Comparison of ENCODE assay signal across 10 cellular contexts in genomic region chr15:33699691-33700447, GRCh38.
DNase-seq lines count a peak whose midpoint lies in the region; ATAC-seq and TF ChIP-seq lines count a peak whose summit lies in the region.
"Had no signal": no experiment of that assay in that cellular context is flagged by ENCODE, and none has a peak within 500 bp of the region (broad histone marks: within the 10 kb centered on the region; RNA-seq: fewer than 3 reads in every experiment).

No MANE protein-coding gene starts in this region.

- no peaks in the 10 kb centered on the region for H3K4me1 Mint-ChIP-seq in Calu3 (ENCODE audit: low read depth, unreplicated experiment)

- BruUV-seq in Calu3 (replicated peaks; lab: Mats Ljungman, UMichigan), result no TSS peak

- peaks cover 4% of the 10 kb centered on the region for H3K27me3 ChIP-seq in lower lobe of right lung (ENCODE audit: low read depth)
- H3K27me3 ChIP-seq: tibial artery had no signal

- no peaks in the 10 kb centered on the region for H3K9me3 Mint-ChIP-seq in Calu3 (ENCODE audit: low read depth, unreplicated experiment)

- H3K4me3 ChIP-seq in fibroblast of pulmonary artery (replicated peaks; ENCODE audit: low read depth, low read length) (no peak overlapping the region), retinal pigment epithelial cell (ENCODE audit: low read length) (no peak overlapping the region), lower lobe of right lung (no peak overlapping the region)
- H3K4me3 ChIP-seq: coronary artery, tibial artery had no signal

- ATAC-seq in lower lobe of right lung, result no peak

- in situ Hi-C loops in SK-MEL-5 (cut with HindIII; ENCODE audit: low pct_unique_long_range_greater_than_20kb, low sequenced_read_pairs), result no loop called here

- peak; percentile 22 for DNase-seq in NCI-H82 (lab: John Stamatoyannopoulos, UW)
- DNase-seq in NCI-H82 treated with DMSO at 0.1 percent for 48 hours (lab: John Stamatoyannopoulos, UW; ENCODE audit: unreplicated experiment), result no peak
- peak; percentile 54 for DNase-seq in SK-MEL-5 (ENCODE audit: low read depth, low spot score)
- peak; percentile 41 for DNase-seq in fibroblast of pulmonary artery (ENCODE audit: low read depth)
- DNase-seq in retinal pigment epithelial cell (ENCODE audit: low read depth), result no peak
- DNase-seq in Calu3, result no peak
- no peak for DNase-seq in lower lobe of right lung
- DNase-seq in stimulated activated CD4-positive, alpha-beta T cell treated with anti-CD3 and anti-CD28 coated beads, Interleukin-1b, Interleukin-23, amount 100 ng/mL, for 48 hours, result no peak

- H3K36me3 Mint-ChIP-seq in Calu3 (ENCODE audit: insufficient read depth, unreplicated experiment), result no peaks in the 10 kb centered on the region

- H3K36me3 ChIP-seq in lower lobe of right lung, result no peaks in the 10 kb centered on the region

- no peaks in the 10 kb centered on the region for H3K9me3 ChIP-seq in lower lobe of right lung
- H3K9me3 ChIP-seq: tibial artery had no signal

- CTCF ChIA-PET in Calu3 (lab: Charles Lee), result interaction anchor here (0.9 to 1.7 kb wide), 4 partner anchors 20 to 417 kb away, joined by 3 to 19 read pairs (median 6); no protein-coding TSS in a partner anchor

- no peak overlapping the region for H3K27ac Mint-ChIP-seq in Calu3 (ENCODE audit: unreplicated experiment)

- H3K27me3 Mint-ChIP-seq in Calu3 (ENCODE audit: unreplicated experiment), result peaks cover 33% of the 10 kb centered on the region

- TF ChIP-seq CTCF in fibroblast of pulmonary artery (IDR thresholded peaks at IDR 0.05; ENCODE audit: low read length, missing control alignments) (peak; percentile 38), retinal pigment epithelial cell (conservative IDR thresholded peaks at IDR 0.05; ENCODE audit: low read depth, low read length) (peak; percentile 45), Calu3 (IDR thresholded peaks at IDR 0.05; ENCODE audit: unreplicated experiment) (no peak), lower lobe of right lung (IDR thresholded peaks at IDR 0.05) (no peak)

- no peak overlapping the region for H3K4me3 Mint-ChIP-seq in Calu3 (ENCODE audit: low read depth, unreplicated experiment)

- intact Hi-C loops in Calu3 (cut with micrococcal nuclease; ENCODE audit: unreplicated experiment) (loop anchor here (1.0 to 2.0 kb wide), 2 partner anchors 407 to 466 kb away; no protein-coding TSS in a partner anchor), lower lobe of right lung (cut with DNase I) (no loop called here)

- H3K4me1 ChIP-seq in lower lobe of right lung, result no peaks in the 10 kb centered on the region

- H3K27ac ChIP-seq in lower lobe of right lung, result no peak overlapping the region
- H3K27ac ChIP-seq: coronary artery, tibial artery had no signal

Comparison
In these comparisons a context has a peak if more than half of its experiments do, and no peak if none do; other contexts are left out.
1. DNase-seq: peak in NCI-H82 (single experiment), SK-MEL-5 (single experiment) and fibroblast of pulmonary artery (single experiment); none in NCI-H82 treated with DMSO at 0.1 percent for 48 hours (single experiment), retinal pigment epithelial cell (single experiment), Calu3 (single experiment), lower lobe of right lung (single experiment) and stimulated activated CD4-positive, alpha-beta T cell treated with anti-CD3 and anti-CD28 coated beads, Interleukin-1b, Interleukin-23, amount 100 ng/mL, for 48 hours (single experiment).
2. CTCF ChIP-seq: peak in fibroblast of pulmonary artery (single experiment) and retinal pigment epithelial cell (single experiment); none in Calu3 (single experiment) and lower lobe of right lung (single experiment).